ENCODE assay signal across 8 cellular contexts in genomic region chr13:79405831-79406596, GRCh38. TPM values are rescaled to one million over a fixed set of nuclear protein-coding genes. Genes with fewer than 3 reads are reported as not detected.
DNase-seq lines count a peak whose midpoint lies in the region; ATAC-seq and TF ChIP-seq lines count a peak whose summit lies in the region.

RBM26 (minus strand) TSS chr13:79406255; CDS start chr13:79405774, 481 bp downstream.

- H3K9me3 ChIP-seq in SU-DHL-6 (ENCODE audit: insufficient read depth, low read length) (no peaks in the 10 kb centered on the region), parathyroid adenoma (ENCODE audit: control insufficient read depth, low read length) (no peaks in the 10 kb centered on the region), tibial nerve (no peaks in the 10 kb centered on the region)

- H3K9me3 Mint-ChIP-seq in activated naive CD8-positive, alpha-beta T cell treated with anti-CD3 and anti-CD28 coated beads, Interleukin-2, amount 10 ng/mL, durations not matched to agents 7 days and 5 days: no peaks in the 10 kb centered on the region

- H3K4me1 ChIP-seq in parathyroid adenoma (peaks cover 3% of the 10 kb centered on the region), tibial nerve (peaks cover 0 to 60% (median 42%) of the 10 kb centered on the region in 4 donors)

- H3K27ac ChIP-seq in SU-DHL-6 (ENCODE audit: low read depth, low read length) (peak within 1 kb of the TSS; percentile 90), parathyroid adenoma (peak within 1 kb of the TSS; percentile 93), tibial nerve (peak within 1 kb of the TSS; percentile 88 to 97 (median 91))

- intact Hi-C loops in Right ventricle myocardium superior (cut with DNase I): no loop called here

- peaks cover 10% of the 10 kb centered on the region for H3K36me3 Mint-ChIP-seq in activated naive CD8-positive, alpha-beta T cell treated with anti-CD3 and anti-CD28 coated beads, Interleukin-2, amount 10 ng/mL, durations not matched to agents 7 days and 5 days

- peak within 1 kb of the TSS; percentile 97 for H3K4me2 ChIP-seq in SU-DHL-6 (ENCODE audit: low read depth, low read length, poor library complexity, severe bottlenecking)
- H3K4me2 ChIP-seq in parathyroid adenoma (ENCODE audit: low read length): peak within 1 kb of the TSS; percentile 90

- 0% methylated on average over 43 to 54 of the region's 72 CpGs for WGBS in tibial nerve, 2 donors

- TF ChIP-seq POLR2A in tibial nerve (IDR thresholded peaks at IDR 0.05): peak; percentile 41 to 71

- H3K9me2 ChIP-seq in SU-DHL-6 (replicated peaks; ENCODE audit: insufficient read depth, low read length): no peaks in the 10 kb centered on the region

- H3K9ac ChIP-seq in SU-DHL-6 (ENCODE audit: low read length) (peak within 1 kb of the TSS; percentile 96), parathyroid adenoma (peak within 1 kb of the TSS; percentile 76)

- H3K27me3 ChIP-seq in SU-DHL-6 (ENCODE audit: low read length) (no peaks in the 10 kb centered on the region), parathyroid adenoma (ENCODE audit: control insufficient read depth, insufficient read depth, low read length) (no peaks in the 10 kb centered on the region), tibial nerve (no peaks in the 10 kb centered on the region)

- peak within 1 kb of the TSS; percentile 82 for H2AFZ ChIP-seq in SU-DHL-6 (ENCODE audit: low read depth, low read length, severe bottlenecking)
- H2AFZ ChIP-seq in parathyroid adenoma: peak within 1 kb of the TSS; percentile 96

- DNase-seq in GM10266 (ENCODE audit: extremely low spot score) (peak; percentile 96), NCI-H1105 treated with DMSO at 0.1 percent for 48 hours (lab: John Stamatoyannopoulos, UW) (peak; percentile 77), Right ventricle myocardium superior (peak; percentile 96), tibial nerve (ENCODE audit: low spot score in 2 of 2) (peak; percentile 91 to 96)
- DNase-seq in activated naive CD8-positive, alpha-beta T cell treated with anti-CD3 and anti-CD28 coated beads, Interleukin-2, amount 10 ng/mL, durations not matched to agents 7 days and 5 days: peak; percentile 91

- peak in 1 of 2 donors; percentile 96 for TF ChIP-seq EP300 in tibial nerve (IDR thresholded peaks at IDR 0.05)

- H3K4me3 Mint-ChIP-seq in activated naive CD8-positive, alpha-beta T cell treated with anti-CD3 and anti-CD28 coated beads, Interleukin-2, amount 10 ng/mL, durations not matched to agents 7 days and 5 days: peak within 1 kb of the TSS; percentile 91

- ATAC-seq in HG02642 (IDR thresholded peaks at IDR 0.05; ENCODE audit: poor library complexity, unreplicated experiment) (peak; percentile 84), Right ventricle myocardium superior (ENCODE audit: poor library complexity) (peak; percentile 96)
- ATAC-seq in activated naive CD8-positive, alpha-beta T cell treated with anti-CD3 and anti-CD28 coated beads, Interleukin-2, amount 10 ng/mL, durations not matched to agents 7 days and 5 days (ENCODE audit: low read depth): peak; percentile 89

- peaks cover 6% of the 10 kb centered on the region for H3K36me3 ChIP-seq in SU-DHL-6 (ENCODE audit: low read length)
- no peaks in the 10 kb centered on the region for H3K36me3 ChIP-seq in parathyroid adenoma (ENCODE audit: control insufficient read depth, insufficient read depth, low read length)
- H3K36me3 ChIP-seq in tibial nerve: no peaks in the 10 kb centered on the region

- peak within 1 kb of the TSS; percentile 96 for H3K27ac Mint-ChIP-seq in activated naive CD8-positive, alpha-beta T cell treated with anti-CD3 and anti-CD28 coated beads, Interleukin-2, amount 10 ng/mL, durations not matched to agents 7 days and 5 days

- H3K27me3 Mint-ChIP-seq in activated naive CD8-positive, alpha-beta T cell treated with anti-CD3 and anti-CD28 coated beads, Interleukin-2, amount 10 ng/mL, durations not matched to agents 7 days and 5 days: no peaks in the 10 kb centered on the region

- H3K79me2 ChIP-seq in SU-DHL-6 (ENCODE audit: insufficient read depth, low read length) (peaks cover 66% of the 10 kb centered on the region), parathyroid adenoma (peaks cover 12% of the 10 kb centered on the region)

- POLR2A ChIA-PET in activated naive CD8-positive, alpha-beta T cell treated with anti-CD3 and anti-CD28 coated beads, Interleukin-2, amount 10 ng/mL, durations not matched to agents 7 days and 5 days (lab: Charles Lee): interaction anchor here (0.8 to 3.4 kb wide), 3 partner anchors 11 to 79 kb away, joined by 3 to 18 read pairs (median 3); no protein-coding TSS in a partner anchor

- H3K4me1 Mint-ChIP-seq in activated naive CD8-positive, alpha-beta T cell treated with anti-CD3 and anti-CD28 coated beads, Interleukin-2, amount 10 ng/mL, durations not matched to agents 7 days and 5 days: peaks cover 35% of the 10 kb centered on the region

- peaks cover 26% of the 10 kb centered on the region for H3F3A ChIP-seq in SU-DHL-6 (ENCODE audit: insufficient read depth)

- H3K4me3 ChIP-seq in SU-DHL-6 (ENCODE audit: insufficient read depth, low read length, poor library complexity, severe bottlenecking): peak within 1 kb of the TSS; percentile 72
- peak within 1 kb of the TSS; percentile 97 for H3K4me3 ChIP-seq in parathyroid adenoma (ENCODE audit: low read depth, low read length)
- H3K4me3 ChIP-seq in tibial nerve: peak within 1 kb of the TSS; percentile 66 to 91 (median 74)

- peaks cover 23% of the 10 kb centered on the region for H4K20me1 ChIP-seq in SU-DHL-6 (ENCODE audit: low read depth, low read length)

- TF ChIP-seq CTCF in GM10266 (IDR thresholded peaks at IDR 0.05; ENCODE audit: control insufficient read depth, insufficient read depth, low read depth, missing control alignments): peak; percentile 8
- TF ChIP-seq CTCF in SU-DHL-6 (IDR thresholded peaks at IDR 0.05; ENCODE audit: insufficient read depth, low read length, poor library complexity, severe bottlenecking): no peak
- TF ChIP-seq CTCF in parathyroid adenoma (IDR thresholded peaks at IDR 0.05): no peak
- peak in 2 of 5 experiments; percentile 30 to 33 for TF ChIP-seq CTCF in tibial nerve (IDR thresholded peaks at IDR 0.05)

RNA-seq across cellular contexts. Expression of gene RBM26, which starts in this region (rescaled TPM):
- 10 to 100 TPM; 64.8 to 66.1 TPM for total RNA-seq in activated naive CD8-positive, alpha-beta T cell treated with anti-CD3 and anti-CD28 coated beads, Interleukin-2, amount 10 ng/mL, durations not matched to agents 7 days and 5 days
- total RNA-seq in Right ventricle myocardium superior: 17.3 TPM
- 10 to 100 TPM; 37.3 to 55.3 (median 43.3) TPM for total RNA-seq in tibial nerve

Comparison
In these comparisons a context has a peak if more than half of its experiments do, and no peak if none do; other contexts are left out.
1. Peak in every context shown above with its lines: DNase-seq, ATAC-seq, H3K4me3 ChIP-seq and H3K27ac ChIP-seq.